ENCODE assay signal across 14 cellular contexts in the genomic region with DNA sequence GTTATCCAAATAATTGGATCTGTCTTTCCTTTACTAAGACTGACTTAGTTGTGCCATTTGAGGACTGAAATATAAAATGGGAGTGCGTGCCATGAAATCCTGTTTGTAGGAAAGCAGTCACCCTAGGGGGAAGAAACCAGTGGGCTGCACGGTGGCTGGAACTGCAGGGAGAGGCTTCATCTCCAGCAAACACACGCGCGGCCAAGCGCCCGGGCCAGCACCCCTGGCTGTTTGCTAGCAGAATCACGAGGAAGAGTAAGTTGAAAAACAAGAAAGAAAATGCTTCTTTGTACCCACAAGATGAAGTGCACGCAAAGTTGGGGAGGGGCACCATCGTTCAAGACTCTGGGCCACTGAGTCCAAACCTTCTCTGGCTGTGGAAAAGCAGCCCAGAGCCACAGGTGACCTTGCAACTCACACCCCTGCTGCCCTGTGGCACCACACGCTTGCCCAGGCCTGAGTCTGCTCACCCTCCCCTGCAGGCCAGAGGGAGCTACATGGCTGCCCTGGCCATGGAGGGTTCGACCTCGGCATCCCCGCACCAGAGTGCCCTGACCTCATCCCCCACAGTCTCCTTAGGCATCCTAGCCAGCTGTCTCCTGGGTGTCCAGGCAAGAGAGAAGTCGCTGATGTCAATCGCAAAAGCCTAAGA. TPM values are rescaled to one million over a fixed set of nuclear protein-coding genes. Genes with fewer than 3 reads are reported as not detected.
A peak's percentile ranks its signal among the peaks of the same experiment; 100 is the strongest.
DNase-seq lines count a peak whose midpoint lies in the region; ATAC-seq and TF ChIP-seq lines count a peak whose summit lies in the region.
"Had no signal": no experiment of that assay in that cellular context is flagged by ENCODE, and none has a peak within 500 bp of the region (broad histone marks: within the 10 kb centered on the region; RNA-seq: fewer than 3 reads in every experiment).

No MANE protein-coding gene starts in this region.

- H3K4me3 ChIP-seq in RWPE2 (ENCODE audit: severe bottlenecking) (no peak overlapping the region), endocrine pancreas (ENCODE audit: control insufficient read depth, insufficient read depth, low read length) (no peak overlapping the region), osteoblast (ENCODE audit: insufficient read depth, low read length) (no peak overlapping the region)
- H3K4me3 ChIP-seq: A549 had no signal

- no peak for DNase-seq in RWPE2 (ENCODE audit: low spot score)
- peak; percentile 70 for DNase-seq in osteoblast (ENCODE audit: insufficient read length, low spot score, missing footprints)
- no peak for DNase-seq in NCI-H82 (lab: John Stamatoyannopoulos, UW)
- no peak for DNase-seq in NCI-H2196 (lab: John Stamatoyannopoulos, UW; ENCODE audit: unreplicated experiment)
- DNase-seq in hepatic stellate cell (ENCODE audit: low spot score): no peak
- DNase-seq: BE2C; CD8-positive, alpha-beta T cell; COR-L47; DMS79 treated with DMSO at 0.1 percent for 48 hours; EL; IMR-90 had no signal

- H3K4me1 ChIP-seq in RWPE2 (ENCODE audit: insufficient read depth, poor library complexity, severe bottlenecking): peaks cover 13% of the 10 kb centered on the region
- H3K4me1 ChIP-seq in endocrine pancreas (ENCODE audit: control insufficient read depth, insufficient read depth, low read length): no peaks in the 10 kb centered on the region
- no peaks in the 10 kb centered on the region for H3K4me1 ChIP-seq in osteoblast (ENCODE audit: insufficient read depth, low read length)
- H3K4me1 ChIP-seq: A549, BE2C had no signal

- H3K9me3 ChIP-seq in RWPE2 (ENCODE audit: severe bottlenecking) (peaks cover under 1% of the 10 kb centered on the region), endocrine pancreas (ENCODE audit: control insufficient read depth, low read length) (no peaks in the 10 kb centered on the region), osteoblast (ENCODE audit: low read depth, low read length) (no peaks in the 10 kb centered on the region)
- H3K9me3 ChIP-seq: A549, BE2C had no signal

- peak overlapping the region; percentile 13 for H3K27ac ChIP-seq in RWPE2 (ENCODE audit: poor library complexity, severe bottlenecking)
- H3K27ac ChIP-seq in osteoblast (ENCODE audit: low read depth, low read length): no peak overlapping the region
- H3K27ac ChIP-seq: A549 had no signal

- ATAC-seq in RWPE2 (ENCODE audit: low read depth) (no peak), HG02973 (IDR thresholded peaks at IDR 0.05; ENCODE audit: unreplicated experiment) (no peak)
- ATAC-seq: A549; CD8-positive, alpha-beta T cell had no signal

- peak overlapping the region; percentile 10 for H3K9ac ChIP-seq in endocrine pancreas (ENCODE audit: control insufficient read depth, insufficient read depth, low read length)

- H3K4me2 ChIP-seq in osteoblast (ENCODE audit: insufficient read depth, low read length): no peak overlapping the region
- H3K4me2 ChIP-seq: A549 had no signal

- H3K79me2 ChIP-seq in osteoblast (ENCODE audit: insufficient read depth, low read length): no peaks in the 10 kb centered on the region

- H2AFZ ChIP-seq in osteoblast (ENCODE audit: low read length): no peak overlapping the region

- H3K27me3 ChIP-seq in RWPE2 (ENCODE audit: insufficient read depth, poor library complexity, severe bottlenecking) (no peaks in the 10 kb centered on the region), endocrine pancreas (ENCODE audit: control insufficient read depth, insufficient read depth, low read length) (peaks cover 2% of the 10 kb centered on the region), osteoblast (ENCODE audit: insufficient read depth, low read length) (no peaks in the 10 kb centered on the region)
- H3K27me3 ChIP-seq: BE2C had no signal

- H3K36me3 ChIP-seq in RWPE2 (ENCODE audit: low read depth) (no peaks in the 10 kb centered on the region), endocrine pancreas (ENCODE audit: control insufficient read depth, insufficient read depth, low read length) (no peaks in the 10 kb centered on the region), osteoblast (ENCODE audit: insufficient read depth, low read length) (no peaks in the 10 kb centered on the region)
- H3K36me3 ChIP-seq: BE2C had no signal

- TF ChIP-seq CTCF in RWPE2 (IDR thresholded peaks at IDR 0.05; ENCODE audit: poor library complexity, severe bottlenecking) (no peak), osteoblast (IDR thresholded peaks at IDR 0.05; ENCODE audit: extremely low read depth, low read depth, low read length) (no peak)

- no peaks in the 10 kb centered on the region for H4K20me1 ChIP-seq in osteoblast (ENCODE audit: insufficient read depth, low read length)

RNA-seq across cellular contexts. Expression of gene IRX2, which starts 55.2 kb away (rescaled TPM):
- 5.3 and 7.2 TPM in 2 replicates for total RNA-seq in osteoblast
- total RNA-seq: CD8-positive, alpha-beta T cell had no signal
